Comparison of ENCODE assay signal across 8 cellular contexts in the genomic region with DNA sequence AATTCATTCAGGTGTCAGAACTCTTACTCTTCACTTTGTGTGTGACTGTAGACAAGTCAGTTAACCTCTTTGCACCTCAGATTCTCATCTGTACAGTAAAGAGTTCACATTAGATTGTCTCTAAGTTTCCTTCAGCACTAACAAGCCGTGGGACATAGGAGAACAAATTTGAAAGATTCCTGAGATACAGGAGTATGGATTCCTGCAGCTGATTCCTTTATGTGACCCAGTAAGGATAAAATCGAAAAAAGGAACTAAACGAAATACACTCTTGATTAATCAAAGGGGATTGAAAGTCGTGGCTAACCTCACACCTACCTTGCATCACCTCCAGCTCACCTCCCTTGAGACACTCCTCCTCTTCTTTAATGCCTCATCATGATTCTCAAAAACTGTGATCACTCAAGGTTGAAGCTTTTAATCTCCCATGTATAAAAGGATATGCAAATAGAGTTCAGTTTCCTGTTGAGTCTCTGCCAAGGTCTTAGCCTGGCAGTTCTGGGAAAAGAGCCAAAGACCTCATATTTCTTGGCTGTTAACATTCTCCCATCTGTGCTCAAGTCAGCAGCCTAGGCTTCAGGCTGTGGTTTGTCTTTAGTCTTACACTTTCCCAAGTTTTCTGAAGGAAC.
DNase-seq lines count a peak whose midpoint lies in the region; ATAC-seq and TF ChIP-seq lines count a peak whose summit lies in the region.

No MANE protein-coding gene starts in this region.

- no peak overlapping the region for H3K4ac ChIP-seq in H9 (ENCODE audit: low read depth, low read length)

- no peak overlapping the region for H2BK120ac ChIP-seq in H9 (ENCODE audit: low read depth, low read length, poor library complexity, severe bottlenecking)

- no peaks in the 10 kb centered on the region for H3K79me1 ChIP-seq in H9 (ENCODE audit: insufficient read depth, low read depth, low read length, poor library complexity, severe bottlenecking)

- no peak overlapping the region for H3K14ac ChIP-seq in H9 (ENCODE audit: insufficient read depth, low read length)

- H3F3A ChIP-seq in MM.1S (ENCODE audit: insufficient read depth, low read length) = no peaks in the 10 kb centered on the region

- H3T11ph ChIP-seq in H9 (ENCODE audit: low read length) = no peak overlapping the region

- no peaks in the 10 kb centered on the region for H3K9me3 ChIP-seq in H9 (ENCODE audit: control insufficient read depth, low read depth, low read length)
- no peaks in the 10 kb centered on the region for H3K9me3 ChIP-seq in endodermal cell (ENCODE audit: control insufficient read depth, low read length)
- H3K9me3 ChIP-seq in MM.1S (replicated peaks; ENCODE audit: insufficient read depth, low read length) = no peaks in the 10 kb centered on the region

- H3K4me3 Mint-ChIP-seq in H9 (no peak overlapping the region), endodermal cell (no peak overlapping the region), endothelial cell (ENCODE audit: unreplicated experiment) (no peak overlapping the region)
- H3K4me3 Mint-ChIP-seq in natural killer cell treated with Interleukin-12 subunit alpha and Interleukin-12 subunit beta and Interleukin-15 and Interleukin-18, amount 100 ng/mL, for 72 hours = peak overlapping the region; percentile 32
- H3K4me3 Mint-ChIP-seq in naive thymus-derived CD8-positive, alpha-beta T cell = no peak overlapping the region

- H2AFZ ChIP-seq in H9 (ENCODE audit: low read length) (no peak overlapping the region), MM.1S (ENCODE audit: low read length) (no peak overlapping the region)

- no peak overlapping the region for H3K4me3 ChIP-seq in endodermal cell (ENCODE audit: low read length)
- H3K4me3 ChIP-seq in MM.1S (ENCODE audit: low read length) = no peak overlapping the region

- H3K18ac ChIP-seq in H9 (ENCODE audit: insufficient read length, low read depth, low read length) = peak overlapping the region; percentile 50

- H3K36me3 ChIP-seq in endodermal cell (ENCODE audit: control insufficient read depth, insufficient read depth, low read length) = no peaks in the 10 kb centered on the region
- no peaks in the 10 kb centered on the region for H3K36me3 ChIP-seq in MM.1S (replicated peaks; ENCODE audit: insufficient read depth, low read length)

- H3K23me2 ChIP-seq in H9 (ENCODE audit: insufficient read length, low read depth, low read length, poor library complexity, severe bottlenecking) = no peaks in the 10 kb centered on the region

- DNase-seq in H9 (no peak), NCI-H82 (lab: John Stamatoyannopoulos, UW) (peak; percentile 83), endodermal cell (peak; percentile 7), GM19238 (ENCODE audit: insufficient read length, low spot score) (no peak), endothelial cell (ENCODE audit: low spot score) (no peak), MM.1S (no peak)
- DNase-seq in natural killer cell treated with Interleukin-12 subunit alpha and Interleukin-12 subunit beta and Interleukin-15 and Interleukin-18, amount 100 ng/mL, for 72 hours (ENCODE audit: low spot score) = no peak
- no peak for DNase-seq in naive thymus-derived CD8-positive, alpha-beta T cell

- no peak overlapping the region for H2BK15ac ChIP-seq in H9 (ENCODE audit: low read depth, low read length)

- no peak for ATAC-seq in natural killer cell treated with Interleukin-12 subunit alpha and Interleukin-12 subunit beta and Interleukin-15 and Interleukin-18, amount 100 ng/mL, for 72 hours
- ATAC-seq in naive thymus-derived CD8-positive, alpha-beta T cell = no peak

- H4K8ac ChIP-seq in H9 (replicated peaks; ENCODE audit: insufficient read length, low read depth, low read length) = no peak overlapping the region

- no peaks in the 10 kb centered on the region for H3K9me2 ChIP-seq in MM.1S (replicated peaks; ENCODE audit: insufficient read depth, low read length)

- no peaks in the 10 kb centered on the region for H3K9me3 Mint-ChIP-seq in H9
- no peaks in the 10 kb centered on the region for H3K9me3 Mint-ChIP-seq in endodermal cell
- H3K9me3 Mint-ChIP-seq in natural killer cell treated with Interleukin-12 subunit alpha and Interleukin-12 subunit beta and Interleukin-15 and Interleukin-18, amount 100 ng/mL, for 72 hours = no peaks in the 10 kb centered on the region
- H3K9me3 Mint-ChIP-seq in endothelial cell (ENCODE audit: unreplicated experiment) = no peaks in the 10 kb centered on the region
- peaks cover 0 to 1% (median 0%) of the 10 kb centered on the region in 9 donors for H3K9me3 Mint-ChIP-seq in naive thymus-derived CD8-positive, alpha-beta T cell

- no peak overlapping the region for H3K23ac ChIP-seq in H9 (ENCODE audit: insufficient read length, low read depth, low read length)

- H3K27me3 ChIP-seq in H9 (ENCODE audit: insufficient read depth, low read length) = 0 out of 2 replicates have a peak, but pooled peaks cover 2% of the 10 kb centered on the region
- peaks cover 18% of the 10 kb centered on the region for H3K27me3 ChIP-seq in endodermal cell (ENCODE audit: control insufficient read depth, insufficient read depth, low read length, poor library complexity, severe bottlenecking)
- no peaks in the 10 kb centered on the region for H3K27me3 ChIP-seq in MM.1S (replicated peaks; ENCODE audit: insufficient read depth, low read length)

- H3K4me2 ChIP-seq in H9 (ENCODE audit: insufficient read depth, insufficient read length, low read length) = no peak overlapping the region
- H3K4me2 ChIP-seq in MM.1S (ENCODE audit: low read depth, low read length) = no peak overlapping the region

- POLR2A ChIA-PET in naive thymus-derived CD8-positive, alpha-beta T cell (lab: Charles Lee) = no interaction called here

- no peak overlapping the region for H3K27ac ChIP-seq in H9 (ENCODE audit: insufficient read length, low read depth, low read length)
- H3K27ac ChIP-seq in endodermal cell (ENCODE audit: low read depth, low read length) = peak overlapping the region; percentile 76
- H3K27ac ChIP-seq in MM.1S (ENCODE audit: low read length) = no peak overlapping the region

- no peaks in the 10 kb centered on the region for H4K20me1 ChIP-seq in H9 (ENCODE audit: control insufficient read depth, insufficient read depth, insufficient read length)
- H4K20me1 ChIP-seq in MM.1S (ENCODE audit: insufficient read depth, low read length) = no peaks in the 10 kb centered on the region

- no peak for TF ChIP-seq CTCF in H9 (conservative IDR thresholded peaks at IDR 0.05)
- TF ChIP-seq CTCF in endodermal cell (conservative IDR thresholded peaks at IDR 0.05) = no peak
- TF ChIP-seq CTCF in endothelial cell (IDR thresholded peaks at IDR 0.05; ENCODE audit: unreplicated experiment) = no peak
- TF ChIP-seq CTCF in MM.1S (IDR thresholded peaks at IDR 0.05; ENCODE audit: low read length) = no peak

- H3K9ac ChIP-seq in H9 (ENCODE audit: extremely low read depth, insufficient read length, low read length) (no peak overlapping the region), endodermal cell (ENCODE audit: extremely low read depth, low read length, poor library complexity, severe bottlenecking) (no peak overlapping the region), MM.1S (ENCODE audit: low read length) (no peak overlapping the region)

- no peak overlapping the region for H4K5ac ChIP-seq in H9 (ENCODE audit: insufficient read length, low read depth, low read length)

- no peak overlapping the region for H2BK12ac ChIP-seq in H9 (ENCODE audit: insufficient read length, low read depth, low read length)

- WGBS in H9 (ENCODE audit: extremely low coverage, insufficient read length, low lambda C conversion rate) = no CpG with 5 or more reads among the region's 4 CpGs
- WGBS in endodermal cell (ENCODE audit: insufficient coverage in 1 of 2, insufficient read length in 1 of 2), 2 experiments = 83 to 87% methylated on average over 4 of the region's 4 CpGs

- no peaks in the 10 kb centered on the region for H3K4me1 ChIP-seq in H9 (ENCODE audit: insufficient read depth, low read length)
- H3K4me1 ChIP-seq in endodermal cell (ENCODE audit: control insufficient read depth, insufficient read depth, low read length) = no peaks in the 10 kb centered on the region
- no peaks in the 10 kb centered on the region for H3K4me1 ChIP-seq in MM.1S (ENCODE audit: low read length)

- no peak overlapping the region for H3K27ac Mint-ChIP-seq in H9
- no peak overlapping the region for H3K27ac Mint-ChIP-seq in endodermal cell
- H3K27ac Mint-ChIP-seq in natural killer cell treated with Interleukin-12 subunit alpha and Interleukin-12 subunit beta and Interleukin-15 and Interleukin-18, amount 100 ng/mL, for 72 hours = peak overlapping the region; percentile 61 to 81
- no peak overlapping the region for H3K27ac Mint-ChIP-seq in endothelial cell (ENCODE audit: unreplicated experiment)
- H3K27ac Mint-ChIP-seq in naive thymus-derived CD8-positive, alpha-beta T cell = peak overlapping the region in 1 of 10 donors; percentile 41

- no peak overlapping the region for H4K91ac ChIP-seq in H9 (ENCODE audit: insufficient read length, low read depth, low read length)

- H2BK5ac ChIP-seq in H9 (ENCODE audit: insufficient read length, low read length) = no peak overlapping the region

- H3K27me3 Mint-ChIP-seq in H9 (ENCODE audit: low read depth) (no peaks in the 10 kb centered on the region; the same call in 1 of the 2 replicates), endodermal cell (ENCODE audit: insufficient read depth) (peaks cover 3% of the 10 kb centered on the region), endothelial cell (ENCODE audit: unreplicated experiment) (no peaks in the 10 kb centered on the region)
- H3K27me3 Mint-ChIP-seq in natural killer cell treated with Interleukin-12 subunit alpha and Interleukin-12 subunit beta and Interleukin-15 and Interleukin-18, amount 100 ng/mL, for 72 hours = no peaks in the 10 kb centered on the region
- H3K27me3 Mint-ChIP-seq in naive thymus-derived CD8-positive, alpha-beta T cell = no peaks in the 10 kb centered on the region

- no peak overlapping the region for H2BK20ac ChIP-seq in H9 (ENCODE audit: low read depth, low read length, poor library complexity, severe bottlenecking)

- H3K36me3 Mint-ChIP-seq in H9 (ENCODE audit: insufficient read depth in 1 of 3, low read depth in 3 of 3) = no peaks in the 10 kb centered on the region
- H3K36me3 Mint-ChIP-seq in endodermal cell (ENCODE audit: low read depth) = no peaks in the 10 kb centered on the region
- H3K36me3 Mint-ChIP-seq in natural killer cell treated with Interleukin-12 subunit alpha and Interleukin-12 subunit beta and Interleukin-15 and Interleukin-18, amount 100 ng/mL, for 72 hours = no peaks in the 10 kb centered on the region
- no peaks in the 10 kb centered on the region for H3K36me3 Mint-ChIP-seq in endothelial cell (ENCODE audit: low read depth, unreplicated experiment)
- no peaks in the 10 kb centered on the region for H3K36me3 Mint-ChIP-seq in naive thymus-derived CD8-positive, alpha-beta T cell

- H2AK5ac ChIP-seq in H9 (ENCODE audit: insufficient read length, low read length) = no peak overlapping the region

- no peak overlapping the region for H3K56ac ChIP-seq in H9 (ENCODE audit: insufficient read length, low read depth, low read length)

- H3K4me1 Mint-ChIP-seq in H9 = peaks cover 0 to 6% of the 10 kb centered on the region in 2 experiments; a peak in 1 of 4 replicates
- peaks cover 13% of the 10 kb centered on the region for H3K4me1 Mint-ChIP-seq in endodermal cell
- H3K4me1 Mint-ChIP-seq in natural killer cell treated with Interleukin-12 subunit alpha and Interleukin-12 subunit beta and Interleukin-15 and Interleukin-18, amount 100 ng/mL, for 72 hours (ENCODE audit: low read depth in 2 of 2) = peaks cover 59 to 61% of the 10 kb centered on the region in 2 donors
- peaks cover 14% of the 10 kb centered on the region for H3K4me1 Mint-ChIP-seq in endothelial cell (ENCODE audit: unreplicated experiment)
- peaks cover 0 to 58% (median 0%) of the 10 kb centered on the region in 4 donors for H3K4me1 Mint-ChIP-seq in naive thymus-derived CD8-positive, alpha-beta T cell

- H3K79me2 ChIP-seq in H9 (ENCODE audit: insufficient read depth, low read length) (no peaks in the 10 kb centered on the region), MM.1S (ENCODE audit: low read length) (no peaks in the 10 kb centered on the region)

Comparison
In these comparisons a context has a peak if more than half of its experiments do, and no peak if none do; other contexts are left out.
1. DNase-seq: peak in NCI-H82 (single experiment) and endodermal cell (single experiment); none in H9 (single experiment), natural killer cell treated with Interleukin-12 subunit alpha and Interleukin-12 subunit beta and Interleukin-15 and Interleukin-18, amount 100 ng/mL, for 72 hours (single experiment), GM19238 (single experiment), endothelial cell (single experiment), MM.1S (single experiment) and naive thymus-derived CD8-positive, alpha-beta T cell (0 of 10).
2. H3K27ac Mint-ChIP-seq: peak in natural killer cell treated with Interleukin-12 subunit alpha and Interleukin-12 subunit beta and Interleukin-15 and Interleukin-18, amount 100 ng/mL, for 72 hours (2 of 2); none in H9 (0 of 3), endodermal cell (single experiment) and endothelial cell (single experiment).